In the genomic region with DNA sequence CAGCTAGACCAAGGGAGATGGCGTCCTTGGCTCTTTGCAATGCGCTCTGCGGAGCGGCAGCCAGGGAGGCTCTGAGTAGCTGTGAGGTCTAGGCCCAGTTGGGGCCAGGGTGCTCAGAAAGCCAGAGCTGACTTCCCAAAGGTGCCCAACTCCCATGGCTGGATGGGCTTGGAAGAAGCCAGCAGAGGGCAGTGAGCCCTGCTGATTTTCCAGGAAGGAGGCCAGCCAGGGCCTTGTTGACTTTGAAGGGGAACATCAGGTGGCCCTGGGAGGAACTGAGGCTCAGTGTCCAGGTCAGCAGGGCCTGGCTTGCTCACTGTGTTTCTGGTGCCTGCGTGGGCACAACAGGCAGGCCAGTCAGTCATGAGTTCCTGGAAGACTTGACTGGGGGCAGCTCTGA, we compare ENCODE assay signal across 11 cellular contexts. TPM values are rescaled to one million over a fixed set of nuclear protein-coding genes. Genes with fewer than 3 reads are reported as not detected.
A peak's percentile ranks its signal among the peaks of the same experiment; 100 is the strongest.
DNase-seq lines count a peak whose midpoint lies in the region; ATAC-seq and TF ChIP-seq lines count a peak whose summit lies in the region.
"Had no signal": no experiment of that assay in that cellular context is flagged by ENCODE, and none has a peak within 500 bp of the region (broad histone marks: within the 10 kb centered on the region; RNA-seq: fewer than 3 reads in every experiment).

No MANE protein-coding gene starts in this region.

- H3K9ac ChIP-seq in GM23248: no peak overlapping the region

- peak; percentile 38 for DNase-seq in GM23248
- DNase-seq in SK-MEL-5 (ENCODE audit: low read depth, low spot score): peak; percentile 60
- DNase-seq in cardiac muscle cell (ENCODE audit: low read depth in 1 of 2, low spot score in 1 of 2): peak; percentile 36 to 46
- DNase-seq in renal cortical epithelial cell (ENCODE audit: low read depth): peak; percentile 33
- DNase-seq in NCI-H1930 (lab: John Stamatoyannopoulos, UW): no peak
- no peak for DNase-seq in SHP77 treated with DMSO at 0.1 percent for 48 hours (lab: John Stamatoyannopoulos, UW)
- no peak for DNase-seq in T-helper 2 cell
- DNase-seq: amniotic stem cell, NCI-H1105 had no signal

- H3K9me3 ChIP-seq in GM23248 (ENCODE audit: low read depth) (no peaks in the 10 kb centered on the region), cardiac muscle cell (ENCODE audit: low read depth) (no peaks in the 10 kb centered on the region)

- in situ Hi-C loops in GM23248 (cut with MboI): no loop called here
- in situ Hi-C loops in SK-MEL-5 (cut with HindIII; ENCODE audit: low pct_unique_long_range_greater_than_20kb, low sequenced_read_pairs): no loop called here

- H3K27me3 ChIP-seq in GM23248 (replicated peaks; ENCODE audit: insufficient read depth) (no peaks in the 10 kb centered on the region), cardiac muscle cell (peaks cover 10% of the 10 kb centered on the region)

- H4K20me1 ChIP-seq in GM23248 (ENCODE audit: insufficient read depth): no peaks in the 10 kb centered on the region

- H3K36me3 ChIP-seq in GM23248 (ENCODE audit: low read depth) (no peaks in the 10 kb centered on the region), cardiac muscle cell (no peaks in the 10 kb centered on the region)

- no peaks in the 10 kb centered on the region for H3K79me2 ChIP-seq in GM23248 (ENCODE audit: insufficient read depth)

- H3K4me2 ChIP-seq in GM23248 (ENCODE audit: unreplicated experiment): no peak overlapping the region

- WGBS in GM23248 (ENCODE audit: low coverage in 1 of 2, low lambda C conversion rate in 2 of 2, missing lambda C conversion rate in 2 of 2), 2 experiments: 97 to 99% methylated on average over 5 of the region's 5 CpGs

- H3K4me1 ChIP-seq in GM23248 (ENCODE audit: insufficient read depth): peaks cover 4% of the 10 kb centered on the region; the same call in 1 of the 2 replicates
- peaks cover 3% of the 10 kb centered on the region for H3K4me1 ChIP-seq in cardiac muscle cell (ENCODE audit: low read depth)

- H3K4me3 ChIP-seq in GM23248 (no peak overlapping the region), cardiac muscle cell (no peak overlapping the region)

- H3K9me2 ChIP-seq in GM23248 (ENCODE audit: insufficient read depth): no peaks in the 10 kb centered on the region

- peak; percentile 34 for TF ChIP-seq CTCF in cardiac muscle cell (IDR thresholded peaks at IDR 0.05; ENCODE audit: low read depth, low read length)

- no peak overlapping the region for H2AFZ ChIP-seq in GM23248

- no peak for ATAC-seq in HG03432 (IDR thresholded peaks at IDR 0.05; ENCODE audit: unreplicated experiment)

- no peaks in the 10 kb centered on the region for H3F3A ChIP-seq in GM23248 (ENCODE audit: insufficient read depth)

- H3K27ac ChIP-seq in GM23248: no peak overlapping the region
- no peak overlapping the region for H3K27ac ChIP-seq in cardiac muscle cell

RNA-seq across cellular contexts. Expression of gene CDCP2, which starts 27.1 kb away (rescaled TPM):
- total RNA-seq in GM23248 (2014; rRNA removed; shearing (Covaris generic)): not detected in 2 replicates
- polyA plus RNA-seq in GM23248 (2016; fragmentation: Nextera tagmentation; extraction: Ambion mirVana) (not detected in 2 replicates), cardiac muscle cell (0.31 TPM in 1 of 2 replicates, not detected in the other)
- not detected in 2 replicates for total RNA-seq in SK-MEL-5 (2014; rRNA removed; shearing (Covaris generic))
- polyA plus RNA-seq in SK-MEL-5 (2015; cell fraction: cytosol; rRNA removed): not detected in 2 replicates
- polyA plus RNA-seq in SK-MEL-5 (2015; cell fraction: nucleus; rRNA removed): not detected in 2 replicates
- total RNA-seq in cardiac muscle cell (0.06 TPM in 1 of 2 replicates, not detected in the other), renal cortical epithelial cell (not detected in 2 replicates)
- polyA plus RNA-seq: thymus had no signal

Comparison
In these comparisons a context has a peak if more than half of its experiments do, and no peak if none do; other contexts are left out.
1. DNase-seq: peak in GM23248 (single experiment), SK-MEL-5 (single experiment), cardiac muscle cell (2 of 2) and renal cortical epithelial cell (single experiment); none in NCI-H1930 (0 of 2), SHP77 treated with DMSO at 0.1 percent for 48 hours (single experiment) and T-helper 2 cell (0 of 5).